In the genomic region with DNA sequence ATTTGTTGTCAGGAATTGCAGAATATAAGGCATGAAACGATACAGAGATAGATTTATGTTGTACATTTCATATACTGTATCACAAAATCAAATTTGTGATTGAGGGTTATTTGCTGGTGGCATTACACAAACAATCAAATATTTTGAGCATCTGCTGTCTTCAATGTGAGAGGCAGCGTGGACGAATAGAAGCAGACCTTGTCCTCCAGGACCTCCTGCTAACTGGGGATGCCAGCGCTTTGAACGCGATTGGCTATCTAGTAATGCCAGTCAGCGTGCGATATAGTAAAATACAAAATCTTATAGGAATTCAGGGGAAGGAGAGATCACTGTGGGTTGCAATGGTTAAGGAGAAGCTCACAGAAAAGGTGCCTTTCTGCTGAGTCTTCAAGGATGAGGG, we compare ENCODE assay signal across 8 cellular contexts. TPM values are rescaled to one million over a fixed set of nuclear protein-coding genes. Genes with fewer than 3 reads are reported as not detected.
DNase-seq lines count a peak whose midpoint lies in the region; ATAC-seq and TF ChIP-seq lines count a peak whose summit lies in the region.

No MANE protein-coding gene starts in this region.

- H4K20me1 ChIP-seq in SK-N-SH (ENCODE audit: insufficient read depth), result no peaks in the 10 kb centered on the region; the same call in 1 of the 2 replicates

- H3K27ac Mint-ChIP-seq in activated T-helper 1 cell treated with anti-CD3 and anti-CD28 coated beads, Interleukin-12 subunit alpha, Interleukin-12 subunit beta, Interleukin-2, Interleukin-4 antibody, amounts not matched to agents 30 ng/mL and 10 ng/mL and 1 ng/mL, durations not matched to agents 14 hours and 24 hours and 36 hours, result peak overlapping the region; percentile 51
- H3K27ac Mint-ChIP-seq in stimulated activated naive B cell treated with anti-CD40 and anti-IgM and Interleukin-4, amounts not matched to agents 10 μg/mL and 1 μg/mL and 100 μg/mL, for 72 hours, result peak overlapping the region; percentile 88

- H3K4me3 Mint-ChIP-seq in activated T-helper 1 cell treated with anti-CD3 and anti-CD28 coated beads, Interleukin-12 subunit alpha, Interleukin-12 subunit beta, Interleukin-2, Interleukin-4 antibody, amounts not matched to agents 30 ng/mL and 10 ng/mL and 1 ng/mL, durations not matched to agents 14 hours and 24 hours and 36 hours, result peak overlapping the region; percentile 87
- peak overlapping the region; percentile 86 to 88 for H3K4me3 Mint-ChIP-seq in stimulated activated naive B cell treated with anti-CD40 and anti-IgM and Interleukin-4, amounts not matched to agents 10 μg/mL and 1 μg/mL and 100 μg/mL, for 72 hours

- H3K9me3 Mint-ChIP-seq in activated T-helper 1 cell treated with anti-CD3 and anti-CD28 coated beads, Interleukin-12 subunit alpha, Interleukin-12 subunit beta, Interleukin-2, Interleukin-4 antibody, amounts not matched to agents 30 ng/mL and 10 ng/mL and 1 ng/mL, durations not matched to agents 14 hours and 24 hours and 36 hours, result no peaks in the 10 kb centered on the region
- peaks cover 0 to 4% of the 10 kb centered on the region in 2 donors for H3K9me3 Mint-ChIP-seq in stimulated activated naive B cell treated with anti-CD40 and anti-IgM and Interleukin-4, amounts not matched to agents 10 μg/mL and 1 μg/mL and 100 μg/mL, for 72 hours

- H3K4me2 ChIP-seq in SK-N-SH, result peak overlapping the region; percentile 95

- intact Hi-C loops in activated T-helper 1 cell treated with anti-CD3 and anti-CD28 coated beads, Interleukin-12 subunit alpha, Interleukin-12 subunit beta, Interleukin-2, Interleukin-4 antibody, amounts not matched to agents 30 ng/mL and 10 ng/mL and 1 ng/mL, durations not matched to agents 14 hours and 24 hours and 36 hours (cut with micrococcal nuclease), result loop anchor here (1.0 to 10.0 kb wide), 9 partner anchors 23 to 1638 kb away; partner anchors contain the start of genes APLP2, NFRKB and ZBTB44

- H3K9me2 ChIP-seq in SK-N-SH, result no peaks in the 10 kb centered on the region

- no peak overlapping the region; the same call in none of the 2 replicates for H2AFZ ChIP-seq in SK-N-SH (ENCODE audit: low read depth)

- H3K27me3 Mint-ChIP-seq in activated T-helper 1 cell treated with anti-CD3 and anti-CD28 coated beads, Interleukin-12 subunit alpha, Interleukin-12 subunit beta, Interleukin-2, Interleukin-4 antibody, amounts not matched to agents 30 ng/mL and 10 ng/mL and 1 ng/mL, durations not matched to agents 14 hours and 24 hours and 36 hours (ENCODE audit: insufficient read depth), result peaks cover 11% of the 10 kb centered on the region
- peaks cover 29% of the 10 kb centered on the region in 2 donors for H3K27me3 Mint-ChIP-seq in stimulated activated naive B cell treated with anti-CD40 and anti-IgM and Interleukin-4, amounts not matched to agents 10 μg/mL and 1 μg/mL and 100 μg/mL, for 72 hours

- DNase-seq in SK-N-SH (peak; percentile 19), islet precursor cell (no peak)
- no peak for DNase-seq in activated T-helper 1 cell treated with anti-CD3 and anti-CD28 coated beads, Interleukin-12 subunit alpha, Interleukin-12 subunit beta, Interleukin-2, Interleukin-4 antibody, amounts not matched to agents 30 ng/mL and 10 ng/mL and 1 ng/mL, durations not matched to agents 14 hours and 24 hours and 36 hours (ENCODE audit: low spot score)
- DNase-seq in stimulated activated naive B cell treated with anti-CD40 and anti-IgM and Interleukin-4, amounts not matched to agents 10 μg/mL and 1 μg/mL and 100 μg/mL, for 72 hours, result no peak

- H3K9me3 ChIP-seq in SK-N-SH, result no peaks in the 10 kb centered on the region
- no peaks in the 10 kb centered on the region for H3K9me3 ChIP-seq in iPS-15b (ENCODE audit: control insufficient read depth, insufficient read depth, low read length)

- H3K27me3 ChIP-seq in SK-N-SH (ENCODE audit: insufficient read depth) (no peaks in the 10 kb centered on the region), iPS-15b (ENCODE audit: control insufficient read depth, insufficient read depth, low read length) (peaks cover 16% of the 10 kb centered on the region)

- CTCF ChIA-PET in SK-N-SH (lab: Yijun Ruan, JAX), result interaction anchor here (0.6 to 4.0 kb wide), 37 partner anchors 8 to 1552 kb away, joined by 3 to 25 read pairs (median 4); no protein-coding TSS in a partner anchor

- no peaks in the 10 kb centered on the region for H3F3A ChIP-seq in SK-N-SH (replicated peaks; ENCODE audit: insufficient read depth)

- no peak for TF ChIP-seq CTCF in SK-N-SH (IDR thresholded peaks at IDR 0.05)

- H3K9ac ChIP-seq in SK-N-SH, result peak overlapping the region; percentile 92; the same call in 1 of the 2 replicates
- H3K9ac ChIP-seq in iPS-15b (ENCODE audit: low read depth, low read length), result peak overlapping the region; percentile 32

- peaks cover 43% of the 10 kb centered on the region for H3K79me2 ChIP-seq in SK-N-SH (ENCODE audit: insufficient read depth)

- 85% methylated on average over 8 of the region's 8 CpGs for WGBS in SK-N-SH (ENCODE audit: low lambda C conversion rate)

- no peak for TF ChIP-seq EP300 in SK-N-SH (IDR thresholded peaks at IDR 0.05; ENCODE audit: borderline replicate concordance in 1 of 2, low read depth in 1 of 2, low read length in 1 of 2)

- ATAC-seq in SK-N-SH treated with all-trans-retinoic acid at 6 μM for 48 hours (no peak), HG02798 (IDR thresholded peaks at IDR 0.05; ENCODE audit: poor library complexity, unreplicated experiment) (no peak), HG03175 (IDR thresholded peaks at IDR 0.05; ENCODE audit: unreplicated experiment) (no peak)
- ATAC-seq in stimulated activated naive B cell treated with anti-CD40 and anti-IgM and Interleukin-4, amounts not matched to agents 10 μg/mL and 1 μg/mL and 100 μg/mL, for 72 hours (replicated peaks), result no peak

- peaks cover 9 to 18% of the 10 kb centered on the region in 2 experiments for H3K4me1 ChIP-seq in SK-N-SH (ENCODE audit: control insufficient read depth in 1 of 2, insufficient read depth in 2 of 2, low read depth in 1 of 2, low read length in 1 of 2)
- H3K4me1 ChIP-seq in iPS-15b (ENCODE audit: control insufficient read depth, insufficient read depth, low read length), result no peaks in the 10 kb centered on the region

- no peak for TF ChIP-seq RAD21 in SK-N-SH (IDR thresholded peaks at IDR 0.05; ENCODE audit: low read length)

- H3K36me3 ChIP-seq in SK-N-SH (replicated peaks in 1 of 2; ENCODE audit: control insufficient read depth in 1 of 2, insufficient read depth in 2 of 2, low read length in 1 of 2) (peaks cover 22 to 29% of the 10 kb centered on the region in 2 experiments), iPS-15b (ENCODE audit: control insufficient read depth, insufficient read depth, low read length) (peaks cover 6% of the 10 kb centered on the region)

- POLR2A ChIA-PET in SK-N-SH (lab: Yijun Ruan, JAX), result no interaction called here

- H3K4me3 ChIP-seq in SK-N-SH (ENCODE audit: low read depth in 2 of 2, low read length in 1 of 2), result peak overlapping the region; percentile 90 to 96
- H3K4me3 ChIP-seq in iPS-15b (ENCODE audit: low read depth, low read length), result peak overlapping the region; percentile 62

- no peak overlapping the region; a peak in 1 of 4 replicates for H3K27ac ChIP-seq in SK-N-SH (ENCODE audit: low read depth in 2 of 2, low read length in 1 of 2)

- H3K4me1 Mint-ChIP-seq in activated T-helper 1 cell treated with anti-CD3 and anti-CD28 coated beads, Interleukin-12 subunit alpha, Interleukin-12 subunit beta, Interleukin-2, Interleukin-4 antibody, amounts not matched to agents 30 ng/mL and 10 ng/mL and 1 ng/mL, durations not matched to agents 14 hours and 24 hours and 36 hours (ENCODE audit: low read depth), result peaks cover 29% of the 10 kb centered on the region
- peaks cover 15 to 23% of the 10 kb centered on the region in 2 donors for H3K4me1 Mint-ChIP-seq in stimulated activated naive B cell treated with anti-CD40 and anti-IgM and Interleukin-4, amounts not matched to agents 10 μg/mL and 1 μg/mL and 100 μg/mL, for 72 hours

- H3K36me3 Mint-ChIP-seq in activated T-helper 1 cell treated with anti-CD3 and anti-CD28 coated beads, Interleukin-12 subunit alpha, Interleukin-12 subunit beta, Interleukin-2, Interleukin-4 antibody, amounts not matched to agents 30 ng/mL and 10 ng/mL and 1 ng/mL, durations not matched to agents 14 hours and 24 hours and 36 hours (ENCODE audit: low read depth), result peaks cover 21% of the 10 kb centered on the region
- peaks cover 24 to 27% of the 10 kb centered on the region in 2 donors for H3K36me3 Mint-ChIP-seq in stimulated activated naive B cell treated with anti-CD40 and anti-IgM and Interleukin-4, amounts not matched to agents 10 μg/mL and 1 μg/mL and 100 μg/mL, for 72 hours

TF ChIP-seq in SK-N-SH, 30 proteins besides CTCF, POLR2A, EP300 and RAD21 (continues in another document):
- TF ChIP-seq GATA2 (CRISPR knock-in tag; IDR thresholded peaks at IDR 0.05) (no peak), FOXJ3 (CRISPR knock-in tag; IDR thresholded peaks at IDR 0.05) (no peak), FOSL2 (IDR thresholded peaks at IDR 0.05; ENCODE audit: borderline replicate concordance, low read depth) (no peak), RXRA (IDR thresholded peaks at IDR 0.05; ENCODE audit: borderline replicate concordance, low read depth) (no peak), RFX5 (IDR thresholded peaks at IDR 0.05; ENCODE audit: low read length) (no peak), MXI1 (IDR thresholded peaks at IDR 0.05; ENCODE audit: low read depth, low read length) (no peak), TAF1 (IDR thresholded peaks at IDR 0.05; ENCODE audit: borderline replicate concordance, low read depth, low read length) (no peak), EZH2phosphoT487 (IDR thresholded peaks at IDR 0.05; ENCODE audit: borderline replicate concordance, low read depth) (no peak)

TF ChIP-seq in SK-N-SH treated with all-trans-retinoic acid at 6 μM for 48 hours, 23 proteins besides CTCF, POLR2A, EP300 and RAD21:
- TF ChIP-seq ZNF8 (CRISPR knock-in tag; IDR thresholded peaks at IDR 0.05) (no peak), TOX (CRISPR knock-in tag; IDR thresholded peaks at IDR 0.05; ENCODE audit: borderline replicate concordance) (no peak)
TF ChIP-seq in SK-N-SH treated with all-trans-retinoic acid at 6 μM for 48 hours: peak in this region for 0.

RNA-seq across cellular contexts. Expression of gene SNX19, which starts 0.6 kb away (rescaled TPM):
- 16.6 and 21.9 TPM in 2 replicates for polyA plus RNA-seq in SK-N-SH (2012; rRNA removed)
- polyA plus RNA-seq in SK-N-SH (2012; cell fraction: cytosol; rRNA removed), result 16.6 and 19.4 TPM in 2 replicates
- 31.1 and 34.7 TPM in 2 replicates for polyA plus RNA-seq in SK-N-SH (2012; cell fraction: nucleus; rRNA removed)
- 58.5 and 60.7 TPM in 2 replicates for total RNA-seq in activated T-helper 1 cell treated with anti-CD3 and anti-CD28 coated beads, Interleukin-12 subunit alpha, Interleukin-12 subunit beta, Interleukin-2, Interleukin-4 antibody, amounts not matched to agents 30 ng/mL and 10 ng/mL and 1 ng/mL, durations not matched to agents 14 hours and 24 hours and 36 hours
